ENCODE assay signal across 19 cellular contexts in the genomic region with DNA sequence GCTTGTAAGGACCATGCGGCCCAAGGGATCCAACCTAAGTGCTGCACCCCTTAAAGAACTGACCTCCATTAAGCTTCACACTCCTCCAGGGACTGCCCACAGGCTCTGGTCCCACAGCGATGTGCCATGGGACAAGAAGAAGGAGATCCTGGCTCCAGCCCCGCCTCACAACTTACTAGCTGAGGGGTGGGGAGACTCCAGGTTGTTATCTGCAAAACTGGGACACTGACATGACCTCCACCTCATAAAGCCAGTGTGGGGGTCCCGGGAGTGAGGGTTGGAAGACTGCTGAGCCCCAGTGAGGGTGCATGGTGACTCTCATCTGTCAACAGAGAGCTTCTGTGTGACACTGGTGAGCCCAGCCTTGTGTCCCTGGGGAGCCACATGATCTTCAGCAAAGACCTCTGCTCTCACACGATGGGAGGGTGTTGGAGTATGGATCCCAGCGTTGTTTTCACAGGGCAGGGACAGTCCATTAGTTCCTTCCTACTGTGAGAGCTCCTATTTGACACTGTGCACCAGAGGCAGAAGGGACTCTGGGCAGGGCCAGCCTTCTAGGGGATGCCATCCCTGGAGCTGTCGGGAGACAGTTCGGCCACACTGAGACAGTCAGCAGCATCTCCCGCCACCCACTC. TPM values are rescaled to one million over a fixed set of nuclear protein-coding genes. Genes with fewer than 3 reads are reported as not detected.
DNase-seq lines count a peak whose midpoint lies in the region; ATAC-seq, FAIRE-seq and TF ChIP-seq lines count a peak whose summit lies in the region.
"Had no signal": no experiment of that assay in that cellular context is flagged by ENCODE, and none has a peak within 500 bp of the region (broad histone marks: within the 10 kb centered on the region; RNA-seq: fewer than 3 reads in every experiment).

No MANE protein-coding gene starts in this region.

- H3K4me1 ChIP-seq in HepG2 (ENCODE audit: insufficient read depth, low read length), result peaks cover 7% of the 10 kb centered on the region
- H3K4me1 ChIP-seq in right lobe of liver, result no peaks in the 10 kb centered on the region
- no peaks in the 10 kb centered on the region for H3K4me1 ChIP-seq in endodermal cell (ENCODE audit: control insufficient read depth, insufficient read depth, low read length)

- CTCF ChIA-PET in HepG2 (lab: Yijun Ruan, JAX; ENCODE audit: low intra/inter-chr PET ratio, low total read pairs), result no interaction called here

- no peaks in the 10 kb centered on the region for H3K27me3 Mint-ChIP-seq in endodermal cell (ENCODE audit: insufficient read depth)
- H3K27me3 Mint-ChIP-seq in chondrocyte (ENCODE audit: low read depth), result no peaks in the 10 kb centered on the region
- H3K27me3 Mint-ChIP-seq: CD4-positive, alpha-beta T cell had no signal

- FAIRE-seq in HepG2 (lab: Jason Lieb, UNC), result no peak
- FAIRE-seq: GM12891 had no signal

- POLR2A ChIA-PET in HepG2 (lab: Yijun Ruan, JAX), result no interaction called here

- DNase-seq in HepG2 (ENCODE audit: low spot score) (no peak), right lobe of liver (no peak), endodermal cell (peak; percentile 39), NOMO-1 (lab: John Stamatoyannopoulos, UW; ENCODE audit: unreplicated experiment in 2 of 2) (no peak), chondrocyte (ENCODE audit: low spot score) (no peak)
- no peak for DNase-seq in stimulated activated effector memory CD8-positive, alpha-beta T cell treated with anti-CD3 and anti-CD28 coated beads, Interleukin-12 subunit alpha, Interleukin-12 subunit beta, amount 100 ng/mL, for 72 hours (ENCODE audit: low spot score in 2 of 2)
- DNase-seq: 8988T; AML-193; C1 segment of cervical spinal cord; Calu3; CD4-positive, alpha-beta T cell; DMS79; GOT3; H9; IMR-90; KBM-7 had no signal

- H3K9me3 Mint-ChIP-seq in endodermal cell, result no peaks in the 10 kb centered on the region
- no peaks in the 10 kb centered on the region for H3K9me3 Mint-ChIP-seq in stimulated activated effector memory CD8-positive, alpha-beta T cell treated with anti-CD3 and anti-CD28 coated beads, Interleukin-12 subunit alpha, Interleukin-12 subunit beta, amount 100 ng/mL, for 72 hours
- H3K9me3 Mint-ChIP-seq in chondrocyte (ENCODE audit: low read depth), result no peaks in the 10 kb centered on the region
- H3K9me3 Mint-ChIP-seq: CD4-positive, alpha-beta T cell; H9 had no signal

- WGBS in HepG2 (ENCODE audit: low lambda C conversion rate), result 44% methylated on average over 7 of the region's 9 CpGs
- 24% methylated on average over 3 of the region's 9 CpGs for WGBS in right lobe of liver (ENCODE audit: insufficient coverage, low coverage, low lambda C conversion rate, missing lambda C conversion rate)
- 59 to 79% methylated on average over 5 to 9 of the region's 9 CpGs for WGBS in endodermal cell (ENCODE audit: insufficient coverage in 1 of 2, insufficient read length in 1 of 2), 2 experiments

- no TSS peak for BruUV-seq in HepG2 (replicated peaks; lab: Mats Ljungman, UMichigan)

- H3K9ac ChIP-seq in HepG2 (ENCODE audit: insufficient read depth, low read depth, low read length) (no peak overlapping the region), endodermal cell (ENCODE audit: extremely low read depth, low read length, poor library complexity, severe bottlenecking) (no peak overlapping the region)

- no peak for TF ChIP-seq POLR2A in HepG2 (IDR thresholded peaks at IDR 0.05; ENCODE audit: insufficient read depth in 1 of 2, low read depth in 2 of 2, low read length in 2 of 2)
- no peak for TF ChIP-seq POLR2A in right lobe of liver (IDR thresholded peaks at IDR 0.05)

- H3K36me3 ChIP-seq in HepG2 (replicated peaks in 1 of 2; ENCODE audit: control insufficient read depth in 1 of 2, insufficient read depth in 2 of 2, low read length in 2 of 2) (no peaks in the 10 kb centered on the region), right lobe of liver (no peaks in the 10 kb centered on the region), endodermal cell (ENCODE audit: control insufficient read depth, insufficient read depth, low read length) (no peaks in the 10 kb centered on the region)

- H3K4me3 Mint-ChIP-seq in endodermal cell (no peak overlapping the region), chondrocyte (ENCODE audit: unreplicated experiment) (no peak overlapping the region)
- H3K4me3 Mint-ChIP-seq in stimulated activated effector memory CD8-positive, alpha-beta T cell treated with anti-CD3 and anti-CD28 coated beads, Interleukin-12 subunit alpha, Interleukin-12 subunit beta, amount 100 ng/mL, for 72 hours, result no peak overlapping the region
- H3K4me3 Mint-ChIP-seq: CD4-positive, alpha-beta T cell; H9 had no signal

- H3K36me3 Mint-ChIP-seq in endodermal cell (ENCODE audit: low read depth) (peaks cover 6% of the 10 kb centered on the region), chondrocyte (ENCODE audit: low read depth) (peaks cover 12% of the 10 kb centered on the region)
- H3K36me3 Mint-ChIP-seq in stimulated activated effector memory CD8-positive, alpha-beta T cell treated with anti-CD3 and anti-CD28 coated beads, Interleukin-12 subunit alpha, Interleukin-12 subunit beta, amount 100 ng/mL, for 72 hours, result no peaks in the 10 kb centered on the region

- H3K4me3 ChIP-seq in HepG2 (replicated peaks in 1 of 3; ENCODE audit: insufficient read depth in 1 of 3, low read depth in 2 of 3, low read length in 3 of 3), result no peak overlapping the region
- no peak overlapping the region for H3K4me3 ChIP-seq in right lobe of liver
- H3K4me3 ChIP-seq in endodermal cell (ENCODE audit: low read length), result no peak overlapping the region

- no peaks in the 10 kb centered on the region for H3K4me1 Mint-ChIP-seq in endodermal cell
- H3K4me1 Mint-ChIP-seq in stimulated activated effector memory CD8-positive, alpha-beta T cell treated with anti-CD3 and anti-CD28 coated beads, Interleukin-12 subunit alpha, Interleukin-12 subunit beta, amount 100 ng/mL, for 72 hours, result peaks cover 6% of the 10 kb centered on the region
- no peaks in the 10 kb centered on the region for H3K4me1 Mint-ChIP-seq in chondrocyte (ENCODE audit: low read depth)

- H3K27ac ChIP-seq in HepG2 (ENCODE audit: extremely low read length, insufficient read depth, low read length) (no peak overlapping the region), right lobe of liver (no peak overlapping the region), endodermal cell (ENCODE audit: low read depth, low read length) (no peak overlapping the region)
- H3K27ac ChIP-seq: HL-60 had no signal

- no peaks in the 10 kb centered on the region for H4K20me1 ChIP-seq in HepG2 (ENCODE audit: insufficient read depth, low read length)

- H3K9me3 ChIP-seq in HepG2 (ENCODE audit: low read length) (no peaks in the 10 kb centered on the region), right lobe of liver (no peaks in the 10 kb centered on the region), endodermal cell (ENCODE audit: control insufficient read depth, low read length) (no peaks in the 10 kb centered on the region)

- TF ChIP-seq RAD21 in HepG2 (CRISPR knock-in tag; IDR thresholded peaks at IDR 0.05), result no peak

- no peaks in the 10 kb centered on the region for H3K79me2 ChIP-seq in HepG2 (ENCODE audit: insufficient read depth, low read length)

- H3K27ac Mint-ChIP-seq in endodermal cell (no peak overlapping the region), chondrocyte (ENCODE audit: unreplicated experiment) (no peak overlapping the region)
- H3K27ac Mint-ChIP-seq in stimulated activated effector memory CD8-positive, alpha-beta T cell treated with anti-CD3 and anti-CD28 coated beads, Interleukin-12 subunit alpha, Interleukin-12 subunit beta, amount 100 ng/mL, for 72 hours, result peak overlapping the region; percentile 18
- H3K27ac Mint-ChIP-seq: CD4-positive, alpha-beta T cell had no signal

- H3K27me3 ChIP-seq in HepG2 (ENCODE audit: control insufficient read depth in 1 of 2, insufficient read depth in 2 of 2, low read length in 2 of 2) (no peaks in the 10 kb centered on the region), right lobe of liver (no peaks in the 10 kb centered on the region), endodermal cell (ENCODE audit: control insufficient read depth, insufficient read depth, low read length, poor library complexity, severe bottlenecking) (no peaks in the 10 kb centered on the region)

- no peak overlapping the region for H3K4me2 ChIP-seq in HepG2 (ENCODE audit: low read depth, low read length)

- TF ChIP-seq CTCF in HepG2 (CRISPR knock-in tag; IDR thresholded peaks at IDR 0.05) (no peak), right lobe of liver (IDR thresholded peaks at IDR 0.05) (no peak), endodermal cell (conservative IDR thresholded peaks at IDR 0.05) (no peak), chondrocyte (IDR thresholded peaks at IDR 0.05) (no peak)

- TF ChIP-seq EP300 in HepG2 (IDR thresholded peaks at IDR 0.05; ENCODE audit: low read depth in 2 of 2, low read length in 2 of 2) (no peak), HepG2 (CRISPR knock-in tag; IDR thresholded peaks at IDR 0.05; ENCODE audit: borderline replicate concordance) (no peak)

- intact Hi-C loops in HepG2 (cut with micrococcal nuclease; ENCODE audit: unreplicated experiment) (no loop called here), right lobe of liver (cut with DNase I) (no loop called here)

- ATAC-seq in HepG2 (peak; percentile 55), right lobe of liver (no peak), HG02763 (IDR thresholded peaks at IDR 0.05; ENCODE audit: unreplicated experiment) (no peak)
- ATAC-seq in stimulated activated effector memory CD8-positive, alpha-beta T cell treated with anti-CD3 and anti-CD28 coated beads, Interleukin-12 subunit alpha, Interleukin-12 subunit beta, amount 100 ng/mL, for 72 hours, result no peak

- in situ Hi-C loops in HepG2 (cut with HindIII; ENCODE audit: extremely low pct_ligation_motif_present, low pct_unique_long_range_greater_than_20kb), result no loop called here

- H2AFZ ChIP-seq in HepG2 (ENCODE audit: low read length), result no peak overlapping the region

RNA-seq across cellular contexts. Expression of a gene that starts 26.7 kb away (rescaled TPM):
- 30.0 and 38.5 TPM in 2 replicates for total RNA-seq in HepG2 (2016; rRNA removed; fragmentation: Illumina TruSeq; extraction: Trizol)
- 2.7 and 2.8 TPM in 2 replicates for total RNA-seq in HepG2 (2016; cell fraction: cytosol; rRNA removed; fragmentation: Illumina TruSeq; extraction: Trizol; ENCODE audit: low read depth)
- 30.9 and 39.2 TPM in 2 replicates for total RNA-seq in HepG2 (2016; cell fraction: insoluble cytoplasmic fraction; rRNA removed; fragmentation: Illumina TruSeq; extraction: Trizol)
- 13.8 and 15.2 TPM in 2 replicates for total RNA-seq in HepG2 (2016; cell fraction: membrane; rRNA removed; fragmentation: Illumina TruSeq; extraction: Trizol)
- total RNA-seq in HepG2 (2016; cell fraction: nucleus; rRNA removed; fragmentation: Illumina TruSeq; extraction: Trizol), result 15.8 and 18.3 TPM in 2 replicates
- polyA plus RNA-seq in HepG2 (2011; rRNA removed), result 8.1 and 8.4 TPM in 2 replicates
- 7.9 and 8.6 TPM in 2 replicates for polyA plus RNA-seq in HepG2 (2011; cell fraction: cytosol; rRNA removed)
- polyA plus RNA-seq in HepG2 (2011; cell fraction: nucleus; rRNA removed), result 8.3 and 10.1 TPM in 2 replicates
- polyA plus RNA-seq in HepG2 (2012), result 13.2 and 13.9 TPM in 2 replicates
- polyA plus RNA-seq in HepG2 (2016; cell fraction: cytosol; fragmentation: Illumina TruSeq; extraction: Trizol; ENCODE audit: low read depth), result 0.75 and 0.85 TPM in 2 replicates
- 26.3 and 27.8 TPM in 2 replicates for polyA plus RNA-seq in HepG2 (2016; cell fraction: insoluble cytoplasmic fraction; fragmentation: Illumina TruSeq; extraction: Trizol; ENCODE audit: low read depth)
- polyA plus RNA-seq in HepG2 (2016; cell fraction: membrane; fragmentation: Illumina TruSeq; extraction: Trizol; ENCODE audit: low read depth), result 3.4 and 3.8 TPM in 2 replicates
- polyA plus RNA-seq in HepG2 (2016; cell fraction: nucleus; fragmentation: Illumina TruSeq; extraction: Trizol; ENCODE audit: insufficient read depth, low read depth), result 20.2 and 20.4 TPM in 2 replicates
- polyA minus RNA-seq in HepG2 (2011; rRNA and poly(A)+ RNA removed; ENCODE audit: low replicate concordance), result 14.7 and 20.2 TPM in 2 replicates
- 14.6 and 16.9 TPM in 2 replicates for polyA minus RNA-seq in HepG2 (2011; cell fraction: cytosol; rRNA and poly(A)+ RNA removed)
- 7.5 and 13.4 TPM in 2 replicates for polyA minus RNA-seq in HepG2 (2011; cell fraction: nucleus; rRNA and poly(A)+ RNA removed)
- 10 to 100 TPM; 11.6 to 27.7 (median 17.1) TPM for total RNA-seq in right lobe of liver
- 10 to 100 TPM; 29.1 to 33.1 TPM for total RNA-seq in endodermal cell
- 33.3 TPM for polyA plus RNA-seq in endodermal cell (2013, experiment 1 of 2)
- 26.4 TPM for polyA plus RNA-seq in endodermal cell (2013, experiment 2 of 2)
- 15.7 to 18.4 TPM (median 16.9 TPM) in 3 replicates for total RNA-seq in chondrocyte

RNA-seq across cellular contexts. Expression of a gene that starts 26.8 kb away (rescaled TPM):
- total RNA-seq in HepG2 (2016; rRNA removed; fragmentation: Illumina TruSeq; extraction: Trizol) (29.4 and 35.9 TPM in 2 replicates), right lobe of liver (1 to 10 TPM; 5.3 to 7.5 (median 6.2) TPM), endodermal cell (10 to 100 TPM; 22.3 to 24.8 TPM), chondrocyte (16.8 to 19.7 TPM (median 19.7 TPM) in 3 replicates)
- total RNA-seq in HepG2 (2016; cell fraction: cytosol; rRNA removed; fragmentation: Illumina TruSeq; extraction: Trizol; ENCODE audit: low read depth), result 22.7 and 26.8 TPM in 2 replicates
- total RNA-seq in HepG2 (2016; cell fraction: insoluble cytoplasmic fraction; rRNA removed; fragmentation: Illumina TruSeq; extraction: Trizol), result 27.2 and 36.6 TPM in 2 replicates
- 24.1 and 24.6 TPM in 2 replicates for total RNA-seq in HepG2 (2016; cell fraction: membrane; rRNA removed; fragmentation: Illumina TruSeq; extraction: Trizol)
- total RNA-seq in HepG2 (2016; cell fraction: nucleus; rRNA removed; fragmentation: Illumina TruSeq; extraction: Trizol), result 19.4 and 19.9 TPM in 2 replicates
- polyA plus RNA-seq in HepG2 (2011; rRNA removed), result 17.2 and 17.3 TPM in 2 replicates
- 14.0 and 16.7 TPM in 2 replicates for polyA plus RNA-seq in HepG2 (2011; cell fraction: cytosol; rRNA removed)
- 8.0 and 10.6 TPM in 2 replicates for polyA plus RNA-seq in HepG2 (2011; cell fraction: nucleus; rRNA removed)
- polyA plus RNA-seq in HepG2 (2012), result 14.2 and 16.9 TPM in 2 replicates
- polyA plus RNA-seq in HepG2 (2016; cell fraction: cytosol; fragmentation: Illumina TruSeq; extraction: Trizol; ENCODE audit: low read depth), result 8.7 and 10.2 TPM in 2 replicates
- polyA plus RNA-seq in HepG2 (2016; cell fraction: insoluble cytoplasmic fraction; fragmentation: Illumina TruSeq; extraction: Trizol; ENCODE audit: low read depth), result 27.6 and 30.8 TPM in 2 replicates
- polyA plus RNA-seq in HepG2 (2016; cell fraction: membrane; fragmentation: Illumina TruSeq; extraction: Trizol; ENCODE audit: low read depth), result 10.9 and 14.1 TPM in 2 replicates
- 18.8 and 19.1 TPM in 2 replicates for polyA plus RNA-seq in HepG2 (2016; cell fraction: nucleus; fragmentation: Illumina TruSeq; extraction: Trizol; ENCODE audit: insufficient read depth, low read depth)
- polyA minus RNA-seq in HepG2 (2011; rRNA and poly(A)+ RNA removed; ENCODE audit: low replicate concordance), result 17.3 and 21.1 TPM in 2 replicates
- polyA minus RNA-seq in HepG2 (2011; cell fraction: cytosol; rRNA and poly(A)+ RNA removed), result 7.7 and 9.8 TPM in 2 replicates
- polyA minus RNA-seq in HepG2 (2011; cell fraction: nucleus; rRNA and poly(A)+ RNA removed), result 20.2 and 23.5 TPM in 2 replicates
- polyA plus RNA-seq in endodermal cell (2013, experiment 1 of 2), result 24.6 TPM
- 20.7 TPM for polyA plus RNA-seq in endodermal cell (2013, experiment 2 of 2)
